Comparison of ENCODE assay signal across 14 cellular contexts in the genomic region with DNA sequence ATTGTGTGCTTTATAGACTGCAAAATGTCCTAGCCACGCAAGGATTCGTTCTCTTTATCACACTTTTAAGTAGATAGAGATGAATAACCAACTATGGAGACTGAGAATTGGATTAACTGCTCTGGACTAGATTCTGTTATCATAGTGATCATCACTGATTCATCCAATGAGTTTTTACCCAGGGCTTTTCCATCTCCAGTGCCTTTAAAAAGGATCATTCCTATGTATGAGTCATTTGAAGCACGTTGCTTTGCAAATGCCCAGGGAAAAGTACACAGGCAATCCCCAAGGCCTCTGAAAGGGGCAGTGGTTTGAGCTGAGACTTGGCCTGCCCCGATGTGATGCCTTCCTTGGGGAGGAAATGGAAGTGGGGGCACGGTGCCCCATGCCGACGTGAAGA.
A peak's percentile ranks its signal among the peaks of the same experiment; 100 is the strongest.
DNase-seq lines count a peak whose midpoint lies in the region; ATAC-seq, FAIRE-seq and TF ChIP-seq lines count a peak whose summit lies in the region.
"Had no signal": no experiment of that assay in that cellular context is flagged by ENCODE, and none has a peak within 500 bp of the region (broad histone marks: within the 10 kb centered on the region; RNA-seq: fewer than 3 reads in every experiment).

No MANE protein-coding gene starts in this region.

- peaks cover 38% of the 10 kb centered on the region for H3K9me3 Mint-ChIP-seq in astrocyte (ENCODE audit: unreplicated experiment)
- peaks cover 21% of the 10 kb centered on the region for H3K9me3 Mint-ChIP-seq in activated CD8-positive, alpha-beta T cell treated with anti-CD3 and anti-CD28 coated beads for 36 hours

- no peak for ATAC-seq in GM18498 (IDR thresholded peaks at IDR 0.05; ENCODE audit: unreplicated experiment)
- ATAC-seq in activated CD8-positive, alpha-beta T cell treated with anti-CD3 and anti-CD28 coated beads for 36 hours, result no peak
- no peak for ATAC-seq in HG03460 (IDR thresholded peaks at IDR 0.05; ENCODE audit: unreplicated experiment)

- H3K36me3 Mint-ChIP-seq in astrocyte (ENCODE audit: low read depth, unreplicated experiment), result peaks cover 17% of the 10 kb centered on the region
- peaks cover 2% of the 10 kb centered on the region for H3K36me3 Mint-ChIP-seq in activated CD8-positive, alpha-beta T cell treated with anti-CD3 and anti-CD28 coated beads for 36 hours (ENCODE audit: low read depth)

- CTCF ChIA-PET in AG04450 (lab: Charles Lee), result no interaction called here
- CTCF ChIA-PET in activated CD8-positive, alpha-beta T cell treated with anti-CD3 and anti-CD28 coated beads for 36 hours (lab: Charles Lee), result no interaction called here

- H3K36me3 ChIP-seq in astrocyte (ENCODE audit: insufficient read depth, low read length), result no peaks in the 10 kb centered on the region
- H3K36me3 ChIP-seq: ascending aorta, BE2C, SJSA1 had no signal

- H3K4me3 ChIP-seq in AG04450 (ENCODE audit: low read depth, low read length), result no peak overlapping the region
- H3K4me3 ChIP-seq in astrocyte (ENCODE audit: insufficient read depth, low read depth, low read length), result no peak overlapping the region
- H3K4me3 ChIP-seq: ascending aorta, SJSA1 had no signal

- TF ChIP-seq CTCF in AG04450 (IDR thresholded peaks at IDR 0.05; ENCODE audit: low read depth, low read length) (no peak), astrocyte (IDR thresholded peaks at IDR 0.05; ENCODE audit: insufficient read depth, low read depth, low read length) (no peak)
- no peak for TF ChIP-seq CTCF in activated CD8-positive, alpha-beta T cell treated with anti-CD3 and anti-CD28 coated beads for 36 hours (IDR thresholded peaks at IDR 0.05)

- no peaks in the 10 kb centered on the region for H3K27me3 ChIP-seq in AG04450 (ENCODE audit: control insufficient read depth, insufficient read depth, low read length)
- H3K27me3 ChIP-seq in astrocyte (ENCODE audit: insufficient read depth, low read length), result no peaks in the 10 kb centered on the region
- H3K27me3 ChIP-seq: ascending aorta, BE2C, SJSA1 had no signal

- peak overlapping the region; percentile 24 for H3K4me2 ChIP-seq in astrocyte (ENCODE audit: low read length)

- peak overlapping the region; percentile 77 for H3K27ac Mint-ChIP-seq in astrocyte (ENCODE audit: unreplicated experiment)
- no peak overlapping the region for H3K27ac Mint-ChIP-seq in activated CD8-positive, alpha-beta T cell treated with anti-CD3 and anti-CD28 coated beads for 36 hours
- H3K27ac Mint-ChIP-seq: activated B cell treated with CpG ODN at 0.5 μM for 24 hours had no signal

- H3K9ac ChIP-seq in astrocyte (ENCODE audit: low read length), result no peak overlapping the region

- peaks cover 4% of the 10 kb centered on the region for H3K4me1 ChIP-seq in astrocyte (ENCODE audit: insufficient read depth, low read length)
- H3K4me1 ChIP-seq: ascending aorta, BE2C, SJSA1 had no signal

- H3K27me3 Mint-ChIP-seq in astrocyte (ENCODE audit: low read depth, unreplicated experiment), result peaks cover 13% of the 10 kb centered on the region
- no peaks in the 10 kb centered on the region for H3K27me3 Mint-ChIP-seq in activated CD8-positive, alpha-beta T cell treated with anti-CD3 and anti-CD28 coated beads for 36 hours
- H3K27me3 Mint-ChIP-seq: activated B cell treated with CpG ODN at 0.5 μM for 24 hours had no signal

- H3K9me3 ChIP-seq in AG04450 (ENCODE audit: control insufficient read depth, insufficient read depth, low read length), result peaks cover 48% of the 10 kb centered on the region
- peaks cover 15% of the 10 kb centered on the region for H3K9me3 ChIP-seq in astrocyte (ENCODE audit: insufficient read depth, low read depth, low read length)

- DNase-seq in AG04450 (ENCODE audit: low read depth, low spot score) (peak; percentile 27), HT1080 (ENCODE audit: low read depth) (peak; percentile 89), astrocyte (ENCODE audit: low read depth) (peak; percentile 89), inferior parietal cortex (ENCODE audit: extremely low spot score) (peak; percentile 6), NCI-H345 treated with DMSO at 0.1 percent for 48 hours (lab: John Stamatoyannopoulos, UW; ENCODE audit: unreplicated experiment) (no peak)
- DNase-seq in activated CD8-positive, alpha-beta T cell treated with anti-CD3 and anti-CD28 coated beads for 36 hours, result no peak
- DNase-seq: activated B cell treated with CpG ODN at 0.5 μM for 24 hours; BE2C; NCI-H1417; stimulated activated CD4-positive, alpha-beta T cell treated with anti-CD3 and anti-CD28 coated beads, Interleukin-15, amount 100 ng/mL, for 24 hours had no signal

- POLR2A ChIA-PET in AG04450 (lab: Yijun Ruan, JAX), result no interaction called here
- POLR2A ChIA-PET in activated CD8-positive, alpha-beta T cell treated with anti-CD3 and anti-CD28 coated beads for 36 hours (lab: Charles Lee), result no interaction called here

- FAIRE-seq in astrocyte (lab: Jason Lieb, UNC), result peak; percentile 88

- peaks cover 3% of the 10 kb centered on the region for H4K20me1 ChIP-seq in astrocyte (ENCODE audit: insufficient read depth, low read length)

- H2AFZ ChIP-seq in astrocyte (ENCODE audit: low read depth, low read length), result no peak overlapping the region

- peaks cover 9% of the 10 kb centered on the region for H3K4me1 Mint-ChIP-seq in astrocyte (ENCODE audit: low read depth, unreplicated experiment)
- H3K4me1 Mint-ChIP-seq in activated CD8-positive, alpha-beta T cell treated with anti-CD3 and anti-CD28 coated beads for 36 hours (ENCODE audit: low read depth), result no peaks in the 10 kb centered on the region
- H3K4me1 Mint-ChIP-seq: activated B cell treated with CpG ODN at 0.5 μM for 24 hours had no signal

- intact Hi-C loops in activated CD8-positive, alpha-beta T cell treated with anti-CD3 and anti-CD28 coated beads for 36 hours (cut with micrococcal nuclease), result no loop called here

- H3K27ac ChIP-seq in AG04450 (ENCODE audit: low read depth, low read length), result no peak overlapping the region
- no peak overlapping the region for H3K27ac ChIP-seq in astrocyte (ENCODE audit: low read depth, low read length)
- H3K27ac ChIP-seq: ascending aorta, SJSA1 had no signal

- no peaks in the 10 kb centered on the region for H3K79me2 ChIP-seq in astrocyte (ENCODE audit: insufficient read depth, low read length)

- H3K4me3 Mint-ChIP-seq in astrocyte (ENCODE audit: unreplicated experiment), result peak overlapping the region; percentile 24
- no peak overlapping the region for H3K4me3 Mint-ChIP-seq in activated CD8-positive, alpha-beta T cell treated with anti-CD3 and anti-CD28 coated beads for 36 hours
- H3K4me3 Mint-ChIP-seq: activated B cell treated with CpG ODN at 0.5 μM for 24 hours had no signal

Comparison
In these comparisons a context has a peak if more than half of its experiments do, and no peak if none do; other contexts are left out.
1. DNase-seq: peak in AG04450 (single experiment), HT1080 (single experiment), astrocyte (single experiment) and inferior parietal cortex (single experiment); none in NCI-H345 treated with DMSO at 0.1 percent for 48 hours (single experiment) and activated CD8-positive, alpha-beta T cell treated with anti-CD3 and anti-CD28 coated beads for 36 hours (single experiment).